Comparison of ENCODE assay signal across 8 cellular contexts in the genomic region with DNA sequence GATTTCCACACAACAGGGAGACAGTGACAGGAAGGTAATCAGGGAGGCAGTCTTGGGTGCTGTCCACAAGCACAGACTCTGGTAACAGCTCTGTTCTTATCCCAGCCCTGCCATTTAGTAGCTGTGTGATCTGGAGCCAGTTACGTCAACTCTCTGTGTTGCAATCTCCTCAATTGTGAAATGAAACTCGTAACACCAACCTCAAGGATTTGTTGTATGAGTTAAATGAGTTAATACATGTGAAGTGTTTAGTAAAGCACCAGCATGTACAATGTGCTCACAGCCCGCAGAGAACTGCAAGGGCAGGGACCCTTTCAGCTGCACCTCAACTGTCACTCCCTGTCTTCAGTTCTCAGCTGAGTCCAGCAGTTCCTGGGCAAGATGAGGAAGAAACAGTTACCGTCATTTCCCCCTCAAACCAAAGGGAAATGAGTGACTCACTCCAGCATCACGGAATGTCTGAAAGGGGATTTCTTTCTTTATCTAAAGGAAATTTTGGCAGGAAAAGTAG. TPM values are rescaled to one million over a fixed set of nuclear protein-coding genes. Genes with fewer than 3 reads are reported as not detected.
DNase-seq lines count a peak whose midpoint lies in the region; ATAC-seq and FAIRE-seq lines count a peak whose summit lies in the region.

No MANE protein-coding gene starts in this region.

- ATAC-seq in left lobe of liver (peak; percentile 73), HG02885 (IDR thresholded peaks at IDR 0.05; ENCODE audit: poor library complexity, unreplicated experiment) (no peak)

- peak; percentile 29 for DNase-seq in stimulated activated CD4-positive, alpha-beta T cell treated with anti-CD3 and anti-CD28 coated beads, Interleukin-1b, Interleukin-23, amount 100 ng/mL, for 48 hours
- DNase-seq in stimulated activated CD4-positive, alpha-beta T cell treated with anti-CD3 and anti-CD28 coated beads, Interleukin-4, amount 100 ng/mL, for 4 hours = no peak
- DNase-seq in amniotic epithelial cell (ENCODE audit: low read depth) (peak; percentile 99), left lobe of liver (ENCODE audit: low spot score) (no peak), frontal cortex (ENCODE audit: low spot score in 2 of 2) (no peak), cerebellum (ENCODE audit: low spot score) (no peak)
- no peak for DNase-seq in effector CD4-positive, alpha-beta T cell

- no peak for FAIRE-seq in frontal cortex (lab: Jason Lieb, UNC)

RNA-seq across cellular contexts. Expression of gene MB21D2, which starts 39.8 kb away (rescaled TPM):
- total RNA-seq in left lobe of liver (0.23 TPM), frontal cortex (106 TPM), cerebellum (41.1 TPM)

Comparison
In these comparisons a context has a peak if more than half of its experiments do, and no peak if none do; other contexts are left out.
1. DNase-seq: peak in stimulated activated CD4-positive, alpha-beta T cell treated with anti-CD3 and anti-CD28 coated beads, Interleukin-1b, Interleukin-23, amount 100 ng/mL, for 48 hours (single experiment) and amniotic epithelial cell (single experiment); none in stimulated activated CD4-positive, alpha-beta T cell treated with anti-CD3 and anti-CD28 coated beads, Interleukin-4, amount 100 ng/mL, for 4 hours (0 of 2), left lobe of liver (single experiment), frontal cortex (0 of 2), cerebellum (single experiment) and effector CD4-positive, alpha-beta T cell (single experiment).
2. RNA of gene MB21D2, which starts 39.8 kb away (total RNA-seq): 106 TPM in frontal cortex (single experiment) and 41.1 TPM in cerebellum (single experiment); 0.23 TPM in left lobe of liver (single experiment); every median in the first group is over 10 times any median in the second.